In the genomic region with DNA sequence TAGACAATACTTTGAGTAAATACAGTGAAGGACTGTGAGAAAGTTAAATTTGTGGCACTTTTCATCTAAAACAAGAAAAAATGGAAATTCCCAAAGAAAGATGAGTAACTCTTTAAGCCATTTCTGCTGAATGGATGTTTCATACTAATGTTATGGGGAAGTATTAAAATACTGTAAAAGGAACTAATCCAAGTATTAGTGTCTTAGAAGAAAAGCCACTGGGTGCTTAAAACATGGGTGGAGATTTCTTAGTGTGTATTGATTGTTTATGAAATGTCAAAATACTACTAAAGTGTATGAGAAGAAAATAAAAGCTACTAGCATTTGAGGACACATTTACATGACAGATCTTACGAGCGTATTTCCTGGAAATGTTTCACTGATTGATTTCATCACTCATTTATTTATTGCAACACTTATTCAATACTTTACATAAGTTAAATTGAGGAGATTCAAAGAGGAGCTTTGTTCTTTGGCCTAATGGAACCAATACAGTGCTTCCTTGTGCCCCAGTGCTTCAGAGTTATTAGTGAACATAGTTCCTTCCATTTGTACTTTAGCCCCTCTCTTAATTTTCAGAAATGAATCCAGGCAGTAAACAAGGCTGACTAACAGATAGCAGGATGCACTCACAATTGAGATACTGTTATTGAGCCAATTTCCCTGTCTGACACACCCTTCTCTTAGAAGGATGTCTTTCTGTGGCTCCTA, we compare ENCODE assay signal across 10 cellular contexts.
DNase-seq lines count a peak whose midpoint lies in the region; ATAC-seq lines count a peak whose summit lies in the region.
"Had no signal": no experiment of that assay in that cellular context is flagged by ENCODE, and none has a peak within 500 bp of the region (broad histone marks: within the 10 kb centered on the region; RNA-seq: fewer than 3 reads in every experiment).

No MANE protein-coding gene starts in this region.

- no peaks in the 10 kb centered on the region for H3K27me3 Mint-ChIP-seq in T-helper 2 cell treated with Interferon-gamma antibody and Interleukin-4, amounts not matched to agents 5 μg/mL and 100 μg/mL, for 36 hours (ENCODE audit: low read depth)
- no peaks in the 10 kb centered on the region for H3K27me3 Mint-ChIP-seq in T-helper 17 cell

- peaks cover 1% of the 10 kb centered on the region for H3K36me3 Mint-ChIP-seq in T-helper 2 cell treated with Interferon-gamma antibody and Interleukin-4, amounts not matched to agents 5 μg/mL and 100 μg/mL, for 36 hours (ENCODE audit: low read depth)
- H3K36me3 Mint-ChIP-seq in T-helper 17 cell (ENCODE audit: low read depth): peaks cover 5% of the 10 kb centered on the region

- peak overlapping the region; percentile 68 for H3K4me3 Mint-ChIP-seq in T-helper 2 cell treated with Interferon-gamma antibody and Interleukin-4, amounts not matched to agents 5 μg/mL and 100 μg/mL, for 36 hours
- peak overlapping the region; percentile 81 for H3K4me3 Mint-ChIP-seq in T-helper 17 cell

- DNase-seq in T-helper 2 cell treated with Interferon-gamma antibody and Interleukin-4, amounts not matched to agents 5 μg/mL and 100 μg/mL, for 36 hours (ENCODE audit: low spot score): no peak
- no peak for DNase-seq in T-helper 2 cell
- DNase-seq in T-helper 17 cell: no peak
- DNase-seq in fibroblast of gingiva (ENCODE audit: low read depth): peak; percentile 52
- DNase-seq in occipital lobe (lab: John Stamatoyannopoulos, UW): no peak
- no peak for DNase-seq in iPS-NIHi11 (ENCODE audit: low spot score)
- DNase-seq: activated gamma-delta T cell; NK-92 treated with Interleukin-12 subunit alpha and Interleukin-12 subunit beta, amount 100 ng/mL, for 24 hours had no signal

- peaks cover 68% of the 10 kb centered on the region for H3K4me1 Mint-ChIP-seq in T-helper 2 cell treated with Interferon-gamma antibody and Interleukin-4, amounts not matched to agents 5 μg/mL and 100 μg/mL, for 36 hours (ENCODE audit: low read depth)
- peaks cover 61% of the 10 kb centered on the region for H3K4me1 Mint-ChIP-seq in T-helper 17 cell

- H3K9me3 ChIP-seq in T-helper 17 cell (ENCODE audit: control insufficient read depth, low read length, poor library complexity, severe bottlenecking): no peaks in the 10 kb centered on the region

- H3K27ac ChIP-seq in skin epidermis: peak overlapping the region in 20 of 21 experiments; percentile 0 to 81 (median 53)

- H3K27ac Mint-ChIP-seq in T-helper 2 cell treated with Interferon-gamma antibody and Interleukin-4, amounts not matched to agents 5 μg/mL and 100 μg/mL, for 36 hours: peak overlapping the region; percentile 81
- H3K27ac Mint-ChIP-seq in T-helper 17 cell: peak overlapping the region; percentile 85

- H3K4me3 ChIP-seq in skin epidermis: peak overlapping the region in 1 of 7 experiments; percentile 8

- ATAC-seq in T-helper 17 cell (no peak), HG03108 (IDR thresholded peaks at IDR 0.05; ENCODE audit: unreplicated experiment) (no peak)

- no peaks in the 10 kb centered on the region for H3K9me3 Mint-ChIP-seq in T-helper 2 cell treated with Interferon-gamma antibody and Interleukin-4, amounts not matched to agents 5 μg/mL and 100 μg/mL, for 36 hours
